11 cellular contexts compared by ENCODE assay signal in genomic region chr12:109734219-109735000, GRCh38. TPM values are rescaled to one million over a fixed set of nuclear protein-coding genes. Genes with fewer than 3 reads are reported as not detected.
DNase-seq lines count a peak whose midpoint lies in the region; ATAC-seq and TF ChIP-seq lines count a peak whose summit lies in the region.
"Had no signal": no experiment of that assay in that cellular context is flagged by ENCODE, and none has a peak within 500 bp of the region (broad histone marks: within the 10 kb centered on the region; RNA-seq: fewer than 3 reads in every experiment).

No MANE protein-coding gene starts in this region.

- ATAC-seq in body of pancreas (no peak), lower lobe of right lung (no peak), HG02973 (IDR thresholded peaks at IDR 0.05; ENCODE audit: unreplicated experiment) (no peak)
- ATAC-seq: activated naive CD8-positive, alpha-beta T cell treated with anti-CD3 and anti-CD28 coated beads, Interleukin-2, amount 50 U/mL, for 24 hours had no signal

- H3K27me3 ChIP-seq in BE2C (no peaks in the 10 kb centered on the region), HUES64 (ENCODE audit: insufficient read depth, low read length) (no peaks in the 10 kb centered on the region), body of pancreas (no peaks in the 10 kb centered on the region), lower lobe of right lung (ENCODE audit: low read depth) (peaks cover 16% of the 10 kb centered on the region)

- H3K27ac ChIP-seq in HUES64 (ENCODE audit: low read depth, low read length) (no peak overlapping the region), body of pancreas (no peak overlapping the region), lower lobe of right lung (no peak overlapping the region)

- DNase-seq in BE2C = peak; percentile 69
- DNase-seq in body of pancreas = peak; percentile 7 to 37 (median 18)
- DNase-seq in lower lobe of right lung = peak; percentile 35
- DNase-seq in NCI-H446 (lab: John Stamatoyannopoulos, UW) = no peak
- DNase-seq in stimulated activated naive CD4-positive, alpha-beta T cell treated with Interleukin-2 at 50 U/mL for 16 hours (lab: John Stamatoyannopoulos, UW) = no peak
- no peak for DNase-seq in HPDE6-E6E7 (ENCODE audit: extremely low spot score)
- DNase-seq: activated naive CD8-positive, alpha-beta T cell treated with anti-CD3 and anti-CD28 coated beads, Interleukin-2, amount 50 U/mL, for 24 hours; NCI-H748 treated with DMSO at 0.1 percent for 48 hours; stimulated activated CD4-positive, alpha-beta T cell treated with anti-CD3 and anti-CD28 coated beads, Interleukin-4, amount 100 ng/mL, for 4 hours had no signal

- H3K36me3 ChIP-seq in BE2C (peaks cover 91% of the 10 kb centered on the region), HUES64 (ENCODE audit: insufficient read depth, low read length) (no peaks in the 10 kb centered on the region), body of pancreas (replicated peaks in 1 of 2; ENCODE audit: insufficient read depth in 1 of 2, low read depth in 2 of 2) (no peaks in the 10 kb centered on the region), lower lobe of right lung (no peaks in the 10 kb centered on the region)

- no peaks in the 10 kb centered on the region for H3K9me3 ChIP-seq in BE2C
- H3K9me3 ChIP-seq in HUES64 (ENCODE audit: insufficient read depth, low read depth, low read length) = no peaks in the 10 kb centered on the region
- no peaks in the 10 kb centered on the region for H3K9me3 ChIP-seq in body of pancreas
- no peaks in the 10 kb centered on the region for H3K9me3 ChIP-seq in lower lobe of right lung

- intact Hi-C loops in body of pancreas (cut with DNase I) = no loop called here
- intact Hi-C loops in lower lobe of right lung (cut with DNase I) = no loop called here

- H3K4me3 ChIP-seq in BE2C (ENCODE audit: low read depth, low read length) (no peak overlapping the region; the same call in 1 of the 2 replicates), HUES64 (ENCODE audit: low read length) (peak overlapping the region; percentile 16), body of pancreas (no peak overlapping the region), lower lobe of right lung (no peak overlapping the region)

- peaks cover 86% of the 10 kb centered on the region for H3K4me1 ChIP-seq in BE2C
- H3K4me1 ChIP-seq in HUES64 (ENCODE audit: insufficient read depth, low read length) = peaks cover 20% of the 10 kb centered on the region
- peaks cover 41% of the 10 kb centered on the region for H3K4me1 ChIP-seq in body of pancreas
- peaks cover under 1% of the 10 kb centered on the region for H3K4me1 ChIP-seq in lower lobe of right lung

- WGBS in HUES64 = 16% methylated on average over 21 of the region's 22 CpGs
- 58 to 73% methylated on average over 22 of the region's 22 CpGs for WGBS in body of pancreas, 2 donors

- H3K9ac ChIP-seq in HUES64 (ENCODE audit: low read depth, low read length) = no peak overlapping the region

- TF ChIP-seq CTCF in BE2C (IDR thresholded peaks at IDR 0.05; ENCODE audit: low read depth, low read length) (no peak), body of pancreas (IDR thresholded peaks at IDR 0.05) (no peak), lower lobe of right lung (IDR thresholded peaks at IDR 0.05) (no peak)

- TF ChIP-seq POLR2A in body of pancreas (IDR thresholded peaks at IDR 0.05) = no peak

RNA-seq across cellular contexts. Expression of gene FAM222A, which starts 20.8 kb away (rescaled TPM):
- polyA plus RNA-seq in BE2C (2012; ENCODE audit: insufficient read depth, insufficient read length, low read depth) = 227 TPM
- polyA plus RNA-seq in HUES64 (2013, experiment 1 of 2) = 3.2 TPM
- 2.4 TPM for polyA plus RNA-seq in HUES64 (2013, experiment 2 of 2)
- total RNA-seq in body of pancreas (10 to 100 TPM in 1 of 2 donors, 1 to 10 TPM in 1; 8.0 to 16.2 TPM), lower lobe of right lung (2.4 TPM)

Comparison
In these comparisons a context has a peak if more than half of its experiments do, and no peak if none do; other contexts are left out.
1. DNase-seq: peak in BE2C (single experiment), body of pancreas (4 of 4) and lower lobe of right lung (single experiment); none in NCI-H446 (0 of 2), stimulated activated naive CD4-positive, alpha-beta T cell treated with Interleukin-2 at 50 U/mL for 16 hours (single experiment) and HPDE6-E6E7 (single experiment).